8 cellular contexts compared by ENCODE assay signal in the genomic region with DNA sequence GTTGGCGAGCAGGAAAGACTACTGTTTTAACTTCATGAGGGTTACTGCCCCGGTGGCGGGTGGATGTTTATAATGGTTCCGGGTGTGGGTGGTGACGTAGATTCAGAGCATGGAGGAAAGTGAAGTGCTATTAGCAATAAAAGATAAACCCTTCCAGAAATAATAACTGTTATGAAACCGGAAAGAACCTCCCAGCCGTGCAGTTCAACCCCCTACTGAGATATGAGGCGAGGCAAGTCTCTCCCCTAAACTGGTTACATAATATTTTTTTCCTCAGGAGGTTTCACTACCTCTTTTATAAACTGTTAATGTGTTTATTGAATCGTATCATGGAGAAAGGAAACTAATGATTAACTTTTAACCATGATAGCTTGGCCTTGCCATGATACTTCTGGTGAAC. TPM values are rescaled to one million over a fixed set of nuclear protein-coding genes. Genes with fewer than 3 reads are reported as not detected.
DNase-seq lines count a peak whose midpoint lies in the region; ATAC-seq lines count a peak whose summit lies in the region.

No MANE protein-coding gene starts in this region.

- peaks cover 12 to 13% of the 10 kb centered on the region in 2 donors for H3K9me3 Mint-ChIP-seq in stimulated activated naive CD8-positive, alpha-beta T cell treated with anti-CD3 and anti-CD28 coated beads, Interleukin-15, amount 100 ng/mL, for 72 hours
- H3K9me3 Mint-ChIP-seq in effector memory CD8-positive, alpha-beta T cell, result peaks cover 2 to 8% of the 10 kb centered on the region in 2 donors
- H3K9me3 Mint-ChIP-seq in activated CD4-positive, alpha-beta T cell treated with anti-CD3 and anti-CD28 coated beads, Interleukin-2, amount 10 ng/mL, durations not matched to agents 24 days and 14 days, result peaks cover 11% of the 10 kb centered on the region

- ATAC-seq in stimulated activated naive CD8-positive, alpha-beta T cell treated with anti-CD3 and anti-CD28 coated beads, Interleukin-15, Interleukin-2, amounts not matched to agents 100 U/mL and 50 U/mL, for 24 hours, result peak; percentile 19
- ATAC-seq in stimulated activated naive CD8-positive, alpha-beta T cell treated with anti-CD3 and anti-CD28 coated beads, Interleukin-15, amount 100 ng/mL, for 72 hours, result no peak
- peak; percentile 90 for ATAC-seq in HG03378 (IDR thresholded peaks at IDR 0.05; ENCODE audit: unreplicated experiment)
- peak; percentile 45 for ATAC-seq in effector memory CD8-positive, alpha-beta T cell (replicated peaks)

- peaks cover 3% of the 10 kb centered on the region for H3K36me3 Mint-ChIP-seq in effector memory CD8-positive, alpha-beta T cell (ENCODE audit: insufficient read depth)
- H3K36me3 Mint-ChIP-seq in activated CD4-positive, alpha-beta T cell treated with anti-CD3 and anti-CD28 coated beads, Interleukin-2, amount 10 ng/mL, durations not matched to agents 24 days and 14 days (ENCODE audit: low read depth), result peaks cover 12% of the 10 kb centered on the region

- no peaks in the 10 kb centered on the region for H3K36me3 ChIP-seq in mesendoderm (ENCODE audit: control insufficient read depth, insufficient read depth, low read length)

- H3K27ac ChIP-seq in mesendoderm (ENCODE audit: low read depth, low read length), result no peak overlapping the region

- no peaks in the 10 kb centered on the region for H3K79me1 ChIP-seq in mesendoderm (ENCODE audit: low read length)

- no peak overlapping the region for H2AK5ac ChIP-seq in mesendoderm (ENCODE audit: low read length)

- H3K27ac Mint-ChIP-seq in stimulated activated naive CD8-positive, alpha-beta T cell treated with anti-CD3 and anti-CD28 coated beads, Interleukin-15, amount 100 ng/mL, for 72 hours, result no peak overlapping the region
- H3K27ac Mint-ChIP-seq in effector memory CD8-positive, alpha-beta T cell, result peak overlapping the region in 1 of 2 donors; percentile 14
- no peak overlapping the region for H3K27ac Mint-ChIP-seq in activated CD4-positive, alpha-beta T cell treated with anti-CD3 and anti-CD28 coated beads, Interleukin-2, amount 10 ng/mL, durations not matched to agents 24 days and 14 days

- H3K4me2 ChIP-seq in mesendoderm (ENCODE audit: low read length), result no peak overlapping the region

- H2BK5ac ChIP-seq in mesendoderm (ENCODE audit: low read length), result no peak overlapping the region

- H3K27me3 ChIP-seq in mesendoderm (ENCODE audit: insufficient read depth, low read length, poor library complexity), result no peaks in the 10 kb centered on the region

- intact Hi-C loops in activated CD4-positive, alpha-beta T cell treated with anti-CD3 and anti-CD28 coated beads, Interleukin-2, amount 10 ng/mL, durations not matched to agents 24 days and 14 days (cut with micrococcal nuclease), result no loop called here

- WGBS in mesendoderm (ENCODE audit: extremely low coverage, insufficient coverage, low lambda C conversion rate), result no CpG with 5 or more reads among the region's 9 CpGs

- H3K4ac ChIP-seq in mesendoderm (ENCODE audit: low read depth, low read length), result no peak overlapping the region

- no peak overlapping the region for H3K9ac ChIP-seq in mesendoderm (ENCODE audit: low read length)

- no peak overlapping the region for H3K4me3 ChIP-seq in mesendoderm (ENCODE audit: low read length)

- no peaks in the 10 kb centered on the region for H3K27me3 Mint-ChIP-seq in stimulated activated naive CD8-positive, alpha-beta T cell treated with anti-CD3 and anti-CD28 coated beads, Interleukin-15, amount 100 ng/mL, for 72 hours
- H3K27me3 Mint-ChIP-seq in effector memory CD8-positive, alpha-beta T cell, result no peaks in the 10 kb centered on the region
- H3K27me3 Mint-ChIP-seq in activated CD4-positive, alpha-beta T cell treated with anti-CD3 and anti-CD28 coated beads, Interleukin-2, amount 10 ng/mL, durations not matched to agents 24 days and 14 days, result no peaks in the 10 kb centered on the region

- H4K5ac ChIP-seq in mesendoderm (ENCODE audit: low read length), result no peak overlapping the region

- no peak overlapping the region for H2BK15ac ChIP-seq in mesendoderm (replicated peaks; ENCODE audit: low read depth)

- H4K8ac ChIP-seq in mesendoderm (ENCODE audit: low read depth, low read length), result no peak overlapping the region

- no peak overlapping the region for H3K18ac ChIP-seq in mesendoderm (ENCODE audit: low read length)

- H3K4me1 Mint-ChIP-seq in stimulated activated naive CD8-positive, alpha-beta T cell treated with anti-CD3 and anti-CD28 coated beads, Interleukin-15, amount 100 ng/mL, for 72 hours, result peaks cover 12% of the 10 kb centered on the region
- peaks cover 12 to 17% of the 10 kb centered on the region in 2 donors for H3K4me1 Mint-ChIP-seq in effector memory CD8-positive, alpha-beta T cell (ENCODE audit: low read depth in 2 of 2)
- H3K4me1 Mint-ChIP-seq in activated CD4-positive, alpha-beta T cell treated with anti-CD3 and anti-CD28 coated beads, Interleukin-2, amount 10 ng/mL, durations not matched to agents 24 days and 14 days, result peaks cover 14% of the 10 kb centered on the region

- H3K79me2 ChIP-seq in mesendoderm (ENCODE audit: control insufficient read depth, insufficient read depth, low read length), result no peaks in the 10 kb centered on the region

- no peak overlapping the region for H3K4me3 Mint-ChIP-seq in stimulated activated naive CD8-positive, alpha-beta T cell treated with anti-CD3 and anti-CD28 coated beads, Interleukin-15, amount 100 ng/mL, for 72 hours
- no peak overlapping the region for H3K4me3 Mint-ChIP-seq in effector memory CD8-positive, alpha-beta T cell
- H3K4me3 Mint-ChIP-seq in activated CD4-positive, alpha-beta T cell treated with anti-CD3 and anti-CD28 coated beads, Interleukin-2, amount 10 ng/mL, durations not matched to agents 24 days and 14 days, result no peak overlapping the region

- peaks cover 4% of the 10 kb centered on the region for H3K4me1 ChIP-seq in mesendoderm (ENCODE audit: control insufficient read depth, low read depth, low read length)

- H2BK120ac ChIP-seq in mesendoderm (ENCODE audit: low read depth, low read length), result no peak overlapping the region

- H3K56ac ChIP-seq in mesendoderm (ENCODE audit: low read length), result no peak overlapping the region

- H3K23ac ChIP-seq in mesendoderm (ENCODE audit: low read length), result no peak overlapping the region

- no peak for DNase-seq in stimulated activated naive CD8-positive, alpha-beta T cell treated with anti-CD3 and anti-CD28 coated beads, Interleukin-15, Interleukin-2, amounts not matched to agents 100 U/mL and 50 U/mL, for 24 hours
- DNase-seq in stimulated activated naive CD8-positive, alpha-beta T cell treated with anti-CD3 and anti-CD28 coated beads, Interleukin-15, amount 100 ng/mL, for 72 hours, result no peak
- DNase-seq in effector memory CD8-positive, alpha-beta T cell, result no peak
- DNase-seq in DMS153 (lab: John Stamatoyannopoulos, UW) (no peak), NCI-H748 (lab: John Stamatoyannopoulos, UW; ENCODE audit: unreplicated experiment) (no peak), mesendoderm (no peak)
- no peak for DNase-seq in activated CD4-positive, alpha-beta T cell treated with anti-CD3 and anti-CD28 coated beads, Interleukin-2, amount 10 ng/mL, durations not matched to agents 24 days and 14 days

RNA-seq across cellular contexts. Expression of a gene that starts 33.9 kb away (rescaled TPM):
- 43.2 and 46.0 TPM in 2 replicates for total RNA-seq in activated CD4-positive, alpha-beta T cell treated with anti-CD3 and anti-CD28 coated beads, Interleukin-2, amount 10 ng/mL, durations not matched to agents 24 days and 14 days
- polyA plus RNA-seq in mesendoderm (2013, experiment 1 of 2), result 23.9 TPM
- 22.4 TPM for polyA plus RNA-seq in mesendoderm (2013, experiment 2 of 2)
